ENCODE assay signal across 1 cellular context in the genomic region with DNA sequence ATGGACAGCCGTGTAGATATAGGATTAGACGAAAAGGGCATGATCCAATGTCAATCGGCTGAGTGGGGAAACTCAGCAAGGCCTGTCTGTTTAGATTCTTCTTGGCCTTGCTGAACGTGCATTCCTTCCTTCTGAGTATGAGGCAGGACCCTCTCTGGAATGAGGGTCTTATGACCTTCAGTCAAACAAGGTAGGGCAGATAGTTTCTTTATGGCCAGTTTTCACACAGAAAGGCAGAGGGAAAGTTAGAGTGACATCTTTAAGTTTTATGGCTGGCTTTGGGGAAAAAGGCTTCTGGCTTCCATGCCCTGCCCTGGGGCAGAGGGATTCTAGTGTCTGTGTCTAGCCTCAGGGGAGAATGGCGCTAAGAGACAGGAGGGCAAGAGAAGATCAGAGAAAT.
TF ChIP-seq lines count a peak whose summit lies in the region.

No MANE protein-coding gene starts in this region.

TF ChIP-seq in H1, 55 proteins besides CTCF, POLR2A, EP300 and RAD21:
- TF ChIP-seq JUN (IDR thresholded peaks at IDR 0.05; ENCODE audit: low read depth, low read length) (no peak), GTF2F1 (IDR thresholded peaks at IDR 0.05; ENCODE audit: borderline replicate concordance, low read depth, low read length) (no peak), EZH2 (IDR thresholded peaks at IDR 0.05; ENCODE audit: low read depth, low read length, severe bottlenecking) (no peak), JUND (IDR thresholded peaks at IDR 0.05; ENCODE audit: low read length) (no peak), SP2 (IDR thresholded peaks at IDR 0.05; ENCODE audit: low read length) (no peak), SIX5 (IDR thresholded peaks at IDR 0.05; ENCODE audit: low read depth, low read length) (no peak)
- TF ChIP-seq, protein P1, sequence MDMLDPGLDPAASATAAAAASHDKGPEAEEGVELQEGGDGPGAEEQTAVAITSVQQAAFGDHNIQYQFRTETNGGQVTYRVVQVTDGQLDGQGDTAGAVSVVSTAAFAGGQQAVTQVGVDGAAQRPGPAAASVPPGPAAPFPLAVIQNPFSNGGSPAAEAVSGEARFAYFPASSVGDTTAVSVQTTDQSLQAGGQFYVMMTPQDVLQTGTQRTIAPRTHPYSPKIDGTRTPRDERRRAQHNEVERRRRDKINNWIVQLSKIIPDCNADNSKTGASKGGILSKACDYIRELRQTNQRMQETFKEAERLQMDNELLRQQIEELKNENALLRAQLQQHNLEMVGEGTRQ (IDR thresholded peaks at IDR 0.05; ENCODE audit: low read length), result no peak
